In genomic region chr5:74942622-74943286, GRCh38 we compare ENCODE assay signal across 31 cellular contexts.
"Had no signal": no experiment of that assay in that cellular context is flagged by ENCODE, and none has a peak within 500 bp of the region (broad histone marks: within the 10 kb centered on the region; RNA-seq: fewer than 3 reads in every experiment).

No MANE protein-coding gene starts in this region.

- H3K27ac ChIP-seq: ascending aorta, breast epithelium, cardiac muscle cell, colonic mucosa, epithelial cell of prostate, esophagus squamous epithelium, heart left ventricle, WERI-Rb-1 had no signal

- DNase-seq: activated CD4-positive, alpha-beta memory T cell treated with anti-CD3 and anti-CD28 coated beads for 36 hours; activated CD4-positive, alpha-beta T cell treated with anti-CD3 and anti-CD28 coated beads for 36 hours; activated CD4-positive, alpha-beta T cell treated with anti-CD3 and anti-CD28 coated beads, Interleukin-2, amount 10 ng/mL, durations not matched to agents 24 days and 14 days; activated CD4-positive, CD25-positive, alpha-beta regulatory T cell; activated CD4-positive, CD25-positive, alpha-beta regulatory T cell treated with anti-CD3 and anti-CD28 coated beads, Interleukin-2, amount 50 U/mL, for 72 hours; activated CD8-positive, alpha-beta memory T cell treated with anti-CD3 and anti-CD28 coated beads, Interleukin-2, amount 10 ng/mL, durations not matched to agents 7 days and 5 days; activated CD8-positive, alpha-beta memory T cell treated with anti-CD3 and anti-CD28 coated beads, Interleukin-2, amount 50 U/mL, for 4 hours; activated CD8-positive, alpha-beta T cell treated with anti-CD3 and anti-CD28 coated beads, Interleukin-2, amount 10 ng/mL, durations not matched to agents 7 days and 5 days; activated gamma-delta T cell; activated naive CD4-positive, alpha-beta T cell; activated naive CD4-positive, alpha-beta T cell treated with anti-CD3 and anti-CD28 coated beads, Interleukin-2, amount 10 ng/mL, durations not matched to agents 7 days and 5 days; activated naive CD8-positive, alpha-beta T cell treated with anti-CD3 and anti-CD28 coated beads, Interleukin-2, amount 10 ng/mL, durations not matched to agents 7 days and 5 days; activated T-cell treated with anti-CD3 and anti-CD28 coated beads, Interleukin-2, amount 50 U/mL, for 1 hour; activated T-cell treated with anti-CD3 and anti-CD28 coated beads, Interleukin-2, amount 50 U/mL, for 72 hours; central memory CD4-positive, alpha-beta T cell; cerebellar nuclear complex; colonic mucosa; effector memory CD4-positive, alpha-beta T cell; esophagus squamous epithelium; glutamatergic neuron; heart left ventricle; T-helper 1 cell; T-helper 17 cell; T1000; WERI-Rb-1 had no signal

- H3K27me3 ChIP-seq: ascending aorta, breast epithelium, colonic mucosa, esophagus squamous epithelium had no signal

- FAIRE-seq: frontal cortex had no signal

- H3K4me1 ChIP-seq: ascending aorta, breast epithelium, colonic mucosa, esophagus squamous epithelium, heart left ventricle had no signal

- H3K4me3 ChIP-seq: ascending aorta, breast epithelium, cardiac muscle cell, colonic mucosa, esophagus squamous epithelium, heart left ventricle had no signal

- H3K9me3 ChIP-seq: ascending aorta, breast epithelium, colonic mucosa, esophagus squamous epithelium, heart left ventricle had no signal

- ATAC-seq: activated CD4-positive, alpha-beta T cell treated with anti-CD3 and anti-CD28 coated beads for 36 hours; activated CD8-positive, alpha-beta memory T cell treated with anti-CD3 and anti-CD28 coated beads, Interleukin-2, amount 10 ng/mL, durations not matched to agents 7 days and 5 days; activated CD8-positive, alpha-beta T cell treated with anti-CD3 and anti-CD28 coated beads, Interleukin-2, amount 10 ng/mL, durations not matched to agents 7 days and 5 days; activated naive CD4-positive, alpha-beta T cell treated with anti-CD3 and anti-CD28 coated beads, Interleukin-2, amount 50 U/mL, for 72 hours; activated T-cell treated with anti-CD3 and anti-CD28 coated beads, Interleukin-2, amount 50 U/mL, for 72 hours; heart left ventricle; T-helper 17 cell had no signal

- H3K36me3 ChIP-seq: ascending aorta, breast epithelium, cardiac muscle cell, colonic mucosa, esophagus squamous epithelium, heart left ventricle, WERI-Rb-1 had no signal
